16 cellular contexts compared by ENCODE assay signal in genomic region chr12:32777159-32777558, GRCh38. TPM values are rescaled to one million over a fixed set of nuclear protein-coding genes. Genes with fewer than 3 reads are reported as not detected.
DNase-seq lines count a peak whose midpoint lies in the region; ATAC-seq, FAIRE-seq and TF ChIP-seq lines count a peak whose summit lies in the region.
"Had no signal": no experiment of that assay in that cellular context is flagged by ENCODE, and none has a peak within 500 bp of the region (broad histone marks: within the 10 kb centered on the region; RNA-seq: fewer than 3 reads in every experiment).

No MANE protein-coding gene starts in this region.

- H3K27me3 ChIP-seq in right lobe of liver: no peaks in the 10 kb centered on the region

- ATAC-seq in GM18867 (IDR thresholded peaks at IDR 0.05; ENCODE audit: unreplicated experiment) (peak; percentile 48), HG02870 (IDR thresholded peaks at IDR 0.05; ENCODE audit: unreplicated experiment) (peak; percentile 78), right lobe of liver (no peak)
- ATAC-seq: Panc1 had no signal

- no peak overlapping the region for H3K27ac ChIP-seq in right lobe of liver

- WGBS in right lobe of liver (ENCODE audit: insufficient coverage, low coverage, low lambda C conversion rate, missing lambda C conversion rate): 45% methylated on average over 5 of the region's 5 CpGs

- H3K27ac Mint-ChIP-seq in Calu3 (ENCODE audit: unreplicated experiment): no peak overlapping the region

- no peaks in the 10 kb centered on the region for H3K9me3 Mint-ChIP-seq in Calu3 (ENCODE audit: low read depth, unreplicated experiment)

- no peak for FAIRE-seq in frontal cortex (lab: Jason Lieb, UNC)
- FAIRE-seq: H1 had no signal

- no peak overlapping the region for H3K4me3 Mint-ChIP-seq in Calu3 (ENCODE audit: low read depth, unreplicated experiment)

- H3K4me3 ChIP-seq in choroid plexus epithelial cell (ENCODE audit: low read depth, low read length): no peak overlapping the region
- no peak overlapping the region for H3K4me3 ChIP-seq in right lobe of liver

- DNase-seq in GM20000 (ENCODE audit: low spot score): peak; percentile 16
- peak; percentile 5 for DNase-seq in choroid plexus epithelial cell (ENCODE audit: low read depth)
- no peak for DNase-seq in right lobe of liver
- no peak for DNase-seq in Calu3
- DNase-seq in frontal cortex (ENCODE audit: low spot score in 2 of 2): no peak
- no peak for DNase-seq in cerebellar cortex (ENCODE audit: low spot score)
- DNase-seq: C1 segment of cervical spinal cord, GDM1, KBM-7, NCI-H1417 treated with DMSO at 0.1 percent for 48 hours, NCI-H2081, NCI-H748 treated with DMSO at 0.1 percent for 48 hours had no signal

- BruUV-seq in Calu3 (replicated peaks; lab: Mats Ljungman, UMichigan): no TSS peak

- intact Hi-C loops in right lobe of liver (cut with DNase I): no loop called here
- intact Hi-C loops in Calu3 (cut with micrococcal nuclease; ENCODE audit: unreplicated experiment): no loop called here

- H3K36me3 Mint-ChIP-seq in Calu3 (ENCODE audit: insufficient read depth, unreplicated experiment): no peaks in the 10 kb centered on the region

- no peaks in the 10 kb centered on the region for H3K9me3 ChIP-seq in right lobe of liver

- H3K36me3 ChIP-seq in right lobe of liver: no peaks in the 10 kb centered on the region

- H3K27me3 Mint-ChIP-seq in Calu3 (ENCODE audit: unreplicated experiment): no peaks in the 10 kb centered on the region

- CTCF ChIA-PET in Calu3 (lab: Charles Lee): no interaction called here

- no peaks in the 10 kb centered on the region for H3K4me1 ChIP-seq in right lobe of liver

- TF ChIP-seq POLR2A in right lobe of liver (IDR thresholded peaks at IDR 0.05): no peak

- TF ChIP-seq CTCF in GM20000 (IDR thresholded peaks at IDR 0.05; ENCODE audit: extremely low read depth, missing control alignments): no peak
- no peak for TF ChIP-seq CTCF in choroid plexus epithelial cell (conservative IDR thresholded peaks at IDR 0.05; ENCODE audit: low read depth, low read length)
- no peak for TF ChIP-seq CTCF in right lobe of liver (IDR thresholded peaks at IDR 0.05)
- TF ChIP-seq CTCF in Calu3 (IDR thresholded peaks at IDR 0.05; ENCODE audit: unreplicated experiment): no peak

- peaks cover 20% of the 10 kb centered on the region for H3K4me1 Mint-ChIP-seq in Calu3 (ENCODE audit: low read depth, unreplicated experiment)

RNA-seq across cellular contexts. Expression of gene YARS2, which starts 21.5 kb away (rescaled TPM):
- total RNA-seq in right lobe of liver (10 to 100 TPM in 2 of 6 experiments, 1 to 10 TPM in 4; 6.9 to 19.4 (median 9.0) TPM), Calu3 (2022) (22.7 and 28.9 TPM in 2 replicates), frontal cortex (24.1 TPM)

Comparison
In these comparisons a context has a peak if more than half of its experiments do, and no peak if none do; other contexts are left out.
1. ATAC-seq: peak in GM18867 (single experiment) and HG02870 (single experiment); none in right lobe of liver (0 of 4).
2. DNase-seq: peak in GM20000 (single experiment) and choroid plexus epithelial cell (single experiment); none in right lobe of liver (0 of 3), Calu3 (single experiment), frontal cortex (0 of 2) and cerebellar cortex (single experiment).